1 cellular context compared by ENCODE assay signal in the genomic region with DNA sequence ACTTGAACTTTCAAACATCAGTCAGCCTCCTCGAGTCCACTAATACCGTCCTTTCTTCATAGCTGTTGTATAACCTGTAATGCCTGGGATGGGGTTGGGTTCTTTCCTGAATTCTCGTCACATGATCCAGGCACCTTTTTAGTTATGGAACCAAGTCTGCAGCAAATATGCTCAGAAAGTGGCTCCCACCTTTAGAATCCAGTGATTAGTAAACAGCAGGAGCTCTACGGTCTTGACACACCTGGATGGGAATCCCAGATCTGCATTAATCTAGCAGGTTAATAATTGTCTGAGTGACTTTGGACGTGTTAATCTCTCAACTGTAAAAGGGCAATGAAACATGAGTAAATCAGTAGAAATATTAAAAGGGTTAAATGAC.
TF ChIP-seq lines count a peak whose summit lies in the region.

No MANE protein-coding gene starts in this region.

TF ChIP-seq in endothelial cell of umbilical vein, 7 proteins besides CTCF, POLR2A, EP300 and RAD21 (continued from another document):
- TF ChIP-seq JUN (IDR thresholded peaks at IDR 0.05; ENCODE audit: borderline replicate concordance, insufficient read depth, insufficient read length, low read depth): no peak
- no peak for TF ChIP-seq POLR2AphosphoS5 (IDR thresholded peaks at IDR 0.05; ENCODE audit: insufficient read depth, low read depth, low read length)
- no peak for TF ChIP-seq GATA2 (IDR thresholded peaks at IDR 0.05; ENCODE audit: insufficient read depth, insufficient read length, low read depth, low read length)
- TF ChIP-seq MAX (IDR thresholded peaks at IDR 0.05; ENCODE audit: insufficient read depth, insufficient read length): no peak
